Comparison of ENCODE assay signal across 8 cellular contexts in genomic region chr3:48435774-48436476, GRCh38. TPM values are rescaled to one million over a fixed set of nuclear protein-coding genes. Genes with fewer than 3 reads are reported as not detected.
DNase-seq lines count a peak whose midpoint lies in the region; ATAC-seq and TF ChIP-seq lines count a peak whose summit lies in the region.

No MANE protein-coding gene starts in this region.

- no peak overlapping the region for H3K4me3 ChIP-seq in choroid plexus epithelial cell (ENCODE audit: low read depth, low read length)

- DNase-seq in AG08396 (ENCODE audit: low spot score) (peak; percentile 87), GM19240 (ENCODE audit: insufficient read length, low spot score) (peak; percentile 81), NCI-H446 treated with DMSO at 0.1 percent for 48 hours (lab: John Stamatoyannopoulos, UW) (peak; percentile 21), choroid plexus epithelial cell (ENCODE audit: low read depth) (peak; percentile 93), left colon (peak; percentile 79 to 92)
- peak; percentile 71 to 80 for DNase-seq in activated CD4-positive, alpha-beta T cell treated with anti-CD3 and anti-CD28 coated beads for 24 hours (ENCODE audit: low read depth in 2 of 2)
- peak; percentile 86 to 88 for DNase-seq in stimulated activated CD4-positive, alpha-beta T cell treated with anti-CD3 and anti-CD28 coated beads, Interleukin-2, amount 100 ng/mL, for 24 hours

- peak; percentile 100 for TF ChIP-seq CTCF in choroid plexus epithelial cell (conservative IDR thresholded peaks at IDR 0.05; ENCODE audit: low read depth, low read length)

- intact Hi-C loops in left colon (cut with DNase I, micrococcal nuclease) = loop anchor here in 1 of 2 donors (5.0 kb wide), 1 partner anchor 34 kb away; no protein-coding TSS in a partner anchor

- ATAC-seq in left colon = peak; percentile 35
- no peak for ATAC-seq in GM21717 (IDR thresholded peaks at IDR 0.05; ENCODE audit: unreplicated experiment)

RNA-seq across cellular contexts. Expression of gene CCDC51, which starts 4.0 kb away (rescaled TPM):
- 10 to 100 TPM; 13.3 to 21.2 TPM for total RNA-seq in left colon

RNA-seq across cellular contexts. Expression of gene TMA7, which starts 4.1 kb away (rescaled TPM):
- total RNA-seq in left colon = 100 to 1,000 TPM; 165 to 192 TPM

RNA-seq across cellular contexts. Expression of gene PLXNB1, which starts 6.0 kb away (rescaled TPM):
- total RNA-seq in left colon = 100 to 1,000 TPM in 1 of 2 donors, 10 to 100 TPM in 1; 91.1 to 114 TPM

RNA-seq across cellular contexts. Expression of gene ATRIP, which starts 10.6 kb away (rescaled TPM):
- total RNA-seq in left colon = 1 to 10 TPM; 3.8 to 4.4 TPM

Comparison
In these comparisons a context has a peak if more than half of its experiments do, and no peak if none do; other contexts are left out.
1. DNase-seq: peak in every context shown above with its lines; median percentile 93 in choroid plexus epithelial cell; 87 in AG08396; 87 in stimulated activated CD4-positive, alpha-beta T cell treated with anti-CD3 and anti-CD28 coated beads, Interleukin-2, amount 100 ng/mL, for 24 hours; 86 in left colon; 81 in GM19240; 76 in activated CD4-positive, alpha-beta T cell treated with anti-CD3 and anti-CD28 coated beads for 24 hours; 21 in NCI-H446 treated with DMSO at 0.1 percent for 48 hours.